1 cellular context compared by ENCODE assay signal in the genomic region with DNA sequence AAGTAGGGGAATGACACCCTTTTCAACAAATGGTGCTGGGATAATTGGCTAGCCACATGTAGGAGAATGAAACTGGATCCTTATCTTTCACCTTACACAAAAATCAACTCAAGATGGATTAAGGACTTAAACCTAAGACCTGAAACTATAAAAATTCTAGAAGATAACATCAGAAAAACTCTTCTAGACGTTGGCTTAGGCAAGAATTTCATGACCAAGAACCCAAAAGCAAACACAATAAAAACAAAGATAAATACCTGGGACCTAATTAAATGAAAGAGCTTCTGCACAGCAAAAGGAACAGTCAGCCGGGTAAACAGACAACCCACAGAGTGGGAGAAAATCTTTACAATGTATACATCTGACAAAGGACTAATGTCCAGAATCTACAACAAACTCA.
TF ChIP-seq lines count a peak whose summit lies in the region.

No MANE protein-coding gene starts in this region.

TF ChIP-seq in HEK293, 187 proteins besides CTCF, POLR2A, EP300 and RAD21 (continued from another document):
- TF ChIP-seq IKZF3 (tag by site-specific recombination; IDR thresholded peaks at IDR 0.05) (0 out of 2 replicates have a peak, but pooled peaks have one; percentile 15), ZSCAN23 (tag by site-specific recombination; IDR thresholded peaks at IDR 0.05) (0 out of 2 replicates have a peak, but pooled peaks have one; percentile 20), OSR2 (tag by site-specific recombination; IDR thresholded peaks at IDR 0.05) (peak; percentile 97), ZXDB (tag by site-specific recombination; IDR thresholded peaks at IDR 0.05) (peak; percentile 96), ZNF610 (tag by site-specific recombination; IDR thresholded peaks at IDR 0.05; ENCODE audit: borderline replicate concordance) (peak; percentile 80), ZNF629 (tag by site-specific recombination; IDR thresholded peaks at IDR 0.05) (peak; percentile 67), ZNF2 (tag by site-specific recombination; IDR thresholded peaks at IDR 0.05) (peak; percentile 57; the same call in 1 of the 2 replicates), EGR2 (tag by site-specific recombination; IDR thresholded peaks at IDR 0.05; ENCODE audit: low read depth) (peak; percentile 33; the same call in 1 of the 2 replicates), ZNF10 (tag by site-specific recombination; IDR thresholded peaks at IDR 0.05) (peak; percentile 43; the same call in 1 of the 2 replicates), KLF16 (tag by site-specific recombination; IDR thresholded peaks at IDR 0.05) (peak; percentile 30; the same call in 1 of the 2 replicates), ZBTB8A (tag by site-specific recombination; IDR thresholded peaks at IDR 0.05) (peak; percentile 20; the same call in 1 of the 2 replicates), GFI1B (tag by site-specific recombination; IDR thresholded peaks at IDR 0.05) (peak; percentile 93), KLF1 (tag by site-specific recombination; IDR thresholded peaks at IDR 0.05) (peak; percentile 72), WT1 (tag by site-specific recombination; IDR thresholded peaks at IDR 0.05) (peak; percentile 95), ZNF423 (tag by site-specific recombination; IDR thresholded peaks at IDR 0.05) (peak; percentile 52; the same call in 1 of the 2 replicates), MZF1 (tag by site-specific recombination; IDR thresholded peaks at IDR 0.05; ENCODE audit: borderline replicate concordance) (peak; percentile 81), ZNF121 (tag by site-specific recombination; IDR thresholded peaks at IDR 0.05) (0 out of 2 replicates have a peak, but pooled peaks have one; percentile 38), TCF7L2 (IDR thresholded peaks at IDR 0.05; ENCODE audit: borderline replicate concordance, low read depth, low read length) (peak; percentile 49; the same call in 1 of the 2 replicates), ZBTB1 (tag by site-specific recombination; IDR thresholded peaks at IDR 0.05) (peak; percentile 55; the same call in 1 of the 2 replicates), ZSCAN30 (tag by site-specific recombination; IDR thresholded peaks at IDR 0.05) (peak; percentile 33; the same call in 1 of the 2 replicates), GLI2 (tag by site-specific recombination; IDR thresholded peaks at IDR 0.05; ENCODE audit: borderline replicate concordance, low read depth) (peak; percentile 94), SCRT1 (tag by site-specific recombination; IDR thresholded peaks at IDR 0.05; ENCODE audit: borderline replicate concordance) (peak; percentile 97), KLF7 (tag by site-specific recombination; IDR thresholded peaks at IDR 0.05; ENCODE audit: borderline replicate concordance) (peak; percentile 64; the same call in 1 of the 2 replicates), KLF8 (tag by site-specific recombination; IDR thresholded peaks at IDR 0.05) (peak; percentile 88), OVOL3 (tag by site-specific recombination; IDR thresholded peaks at IDR 0.05) (peak; percentile 98)
- TF ChIP-seq, protein P1, sequence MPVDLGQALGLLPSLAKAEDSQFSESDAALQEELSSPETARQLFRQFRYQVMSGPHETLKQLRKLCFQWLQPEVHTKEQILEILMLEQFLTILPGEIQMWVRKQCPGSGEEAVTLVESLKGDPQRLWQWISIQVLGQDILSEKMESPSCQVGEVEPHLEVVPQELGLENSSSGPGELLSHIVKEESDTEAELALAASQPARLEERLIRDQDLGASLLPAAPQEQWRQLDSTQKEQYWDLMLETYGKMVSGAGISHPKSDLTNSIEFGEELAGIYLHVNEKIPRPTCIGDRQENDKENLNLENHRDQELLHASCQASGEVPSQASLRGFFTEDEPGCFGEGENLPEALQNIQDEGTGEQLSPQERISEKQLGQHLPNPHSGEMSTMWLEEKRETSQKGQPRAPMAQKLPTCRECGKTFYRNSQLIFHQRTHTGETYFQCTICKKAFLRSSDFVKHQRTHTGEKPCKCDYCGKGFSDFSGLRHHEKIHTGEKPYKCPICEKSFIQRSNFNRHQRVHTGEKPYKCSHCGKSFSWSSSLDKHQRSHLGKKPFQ (tag by site-specific recombination; IDR thresholded peaks at IDR 0.05): peak; percentile 84
- TF ChIP-seq, protein P2, sequence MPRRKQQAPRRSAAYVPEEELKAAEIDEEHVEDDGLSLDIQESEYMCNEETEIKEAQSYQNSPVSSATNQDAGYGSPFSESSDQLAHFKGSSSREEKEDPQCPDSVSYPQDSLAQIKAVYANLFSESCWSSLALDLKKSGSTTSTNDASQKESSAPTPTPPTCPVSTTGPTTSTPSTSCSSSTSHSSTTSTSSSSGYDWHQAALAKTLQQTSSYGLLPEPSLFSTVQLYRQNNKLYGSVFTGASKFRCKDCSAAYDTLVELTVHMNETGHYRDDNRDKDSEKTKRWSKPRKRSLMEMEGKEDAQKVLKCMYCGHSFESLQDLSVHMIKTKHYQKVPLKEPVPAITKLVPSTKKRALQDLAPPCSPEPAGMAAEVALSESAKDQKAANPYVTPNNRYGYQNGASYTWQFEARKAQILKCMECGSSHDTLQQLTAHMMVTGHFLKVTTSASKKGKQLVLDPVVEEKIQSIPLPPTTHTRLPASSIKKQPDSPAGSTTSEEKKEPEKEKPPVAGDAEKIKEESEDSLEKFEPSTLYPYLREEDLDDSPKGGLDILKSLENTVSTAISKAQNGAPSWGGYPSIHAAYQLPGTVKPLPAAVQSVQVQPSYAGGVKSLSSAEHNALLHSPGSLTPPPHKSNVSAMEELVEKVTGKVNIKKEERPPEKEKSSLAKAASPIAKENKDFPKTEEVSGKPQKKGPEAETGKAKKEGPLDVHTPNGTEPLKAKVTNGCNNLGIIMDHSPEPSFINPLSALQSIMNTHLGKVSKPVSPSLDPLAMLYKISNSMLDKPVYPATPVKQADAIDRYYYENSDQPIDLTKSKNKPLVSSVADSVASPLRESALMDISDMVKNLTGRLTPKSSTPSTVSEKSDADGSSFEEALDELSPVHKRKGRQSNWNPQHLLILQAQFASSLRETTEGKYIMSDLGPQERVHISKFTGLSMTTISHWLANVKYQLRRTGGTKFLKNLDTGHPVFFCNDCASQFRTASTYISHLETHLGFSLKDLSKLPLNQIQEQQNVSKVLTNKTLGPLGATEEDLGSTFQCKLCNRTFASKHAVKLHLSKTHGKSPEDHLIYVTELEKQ (tag by site-specific recombination; IDR thresholded peaks at IDR 0.05; ENCODE audit: borderline replicate concordance): peak; percentile 97
- TF ChIP-seq, protein P3, sequence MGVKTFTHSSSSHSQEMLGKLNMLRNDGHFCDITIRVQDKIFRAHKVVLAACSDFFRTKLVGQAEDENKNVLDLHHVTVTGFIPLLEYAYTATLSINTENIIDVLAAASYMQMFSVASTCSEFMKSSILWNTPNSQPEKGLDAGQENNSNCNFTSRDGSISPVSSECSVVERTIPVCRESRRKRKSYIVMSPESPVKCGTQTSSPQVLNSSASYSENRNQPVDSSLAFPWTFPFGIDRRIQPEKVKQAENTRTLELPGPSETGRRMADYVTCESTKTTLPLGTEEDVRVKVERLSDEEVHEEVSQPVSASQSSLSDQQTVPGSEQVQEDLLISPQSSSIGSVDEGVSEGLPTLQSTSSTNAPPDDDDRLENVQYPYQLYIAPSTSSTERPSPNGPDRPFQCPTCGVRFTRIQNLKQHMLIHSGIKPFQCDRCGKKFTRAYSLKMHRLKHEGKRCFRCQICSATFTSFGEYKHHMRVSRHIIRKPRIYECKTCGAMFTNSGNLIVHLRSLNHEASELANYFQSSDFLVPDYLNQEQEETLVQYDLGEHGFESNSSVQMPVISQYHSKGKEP (tag by site-specific recombination; IDR thresholded peaks at IDR 0.05): peak; percentile 14; the same call in 1 of the 2 replicates
- TF ChIP-seq, protein P4, sequence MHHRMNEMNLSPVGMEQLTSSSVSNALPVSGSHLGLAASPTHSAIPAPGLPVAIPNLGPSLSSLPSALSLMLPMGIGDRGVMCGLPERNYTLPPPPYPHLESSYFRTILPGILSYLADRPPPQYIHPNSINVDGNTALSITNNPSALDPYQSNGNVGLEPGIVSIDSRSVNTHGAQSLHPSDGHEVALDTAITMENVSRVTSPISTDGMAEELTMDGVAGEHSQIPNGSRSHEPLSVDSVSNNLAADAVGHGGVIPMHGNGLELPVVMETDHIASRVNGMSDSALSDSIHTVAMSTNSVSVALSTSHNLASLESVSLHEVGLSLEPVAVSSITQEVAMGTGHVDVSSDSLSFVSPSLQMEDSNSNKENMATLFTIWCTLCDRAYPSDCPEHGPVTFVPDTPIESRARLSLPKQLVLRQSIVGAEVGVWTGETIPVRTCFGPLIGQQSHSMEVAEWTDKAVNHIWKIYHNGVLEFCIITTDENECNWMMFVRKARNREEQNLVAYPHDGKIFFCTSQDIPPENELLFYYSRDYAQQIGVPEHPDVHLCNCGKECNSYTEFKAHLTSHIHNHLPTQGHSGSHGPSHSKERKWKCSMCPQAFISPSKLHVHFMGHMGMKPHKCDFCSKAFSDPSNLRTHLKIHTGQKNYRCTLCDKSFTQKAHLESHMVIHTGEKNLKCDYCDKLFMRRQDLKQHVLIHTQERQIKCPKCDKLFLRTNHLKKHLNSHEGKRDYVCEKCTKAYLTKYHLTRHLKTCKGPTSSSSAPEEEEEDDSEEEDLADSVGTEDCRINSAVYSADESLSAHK (tag by site-specific recombination; IDR thresholded peaks at IDR 0.05): peak; percentile 93
- TF ChIP-seq, protein P5, sequence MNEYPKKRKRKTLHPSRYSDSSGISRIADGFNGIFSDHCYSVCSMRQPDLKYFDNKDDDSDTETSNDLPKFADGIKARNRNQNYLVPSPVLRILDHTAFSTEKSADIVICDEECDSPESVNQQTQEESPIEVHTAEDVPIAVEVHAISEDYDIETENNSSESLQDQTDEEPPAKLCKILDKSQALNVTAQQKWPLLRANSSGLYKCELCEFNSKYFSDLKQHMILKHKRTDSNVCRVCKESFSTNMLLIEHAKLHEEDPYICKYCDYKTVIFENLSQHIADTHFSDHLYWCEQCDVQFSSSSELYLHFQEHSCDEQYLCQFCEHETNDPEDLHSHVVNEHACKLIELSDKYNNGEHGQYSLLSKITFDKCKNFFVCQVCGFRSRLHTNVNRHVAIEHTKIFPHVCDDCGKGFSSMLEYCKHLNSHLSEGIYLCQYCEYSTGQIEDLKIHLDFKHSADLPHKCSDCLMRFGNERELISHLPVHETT (tag by site-specific recombination; IDR thresholded peaks at IDR 0.05): peak; percentile 73; the same call in 1 of the 2 replicates
- TF ChIP-seq, protein P6, sequence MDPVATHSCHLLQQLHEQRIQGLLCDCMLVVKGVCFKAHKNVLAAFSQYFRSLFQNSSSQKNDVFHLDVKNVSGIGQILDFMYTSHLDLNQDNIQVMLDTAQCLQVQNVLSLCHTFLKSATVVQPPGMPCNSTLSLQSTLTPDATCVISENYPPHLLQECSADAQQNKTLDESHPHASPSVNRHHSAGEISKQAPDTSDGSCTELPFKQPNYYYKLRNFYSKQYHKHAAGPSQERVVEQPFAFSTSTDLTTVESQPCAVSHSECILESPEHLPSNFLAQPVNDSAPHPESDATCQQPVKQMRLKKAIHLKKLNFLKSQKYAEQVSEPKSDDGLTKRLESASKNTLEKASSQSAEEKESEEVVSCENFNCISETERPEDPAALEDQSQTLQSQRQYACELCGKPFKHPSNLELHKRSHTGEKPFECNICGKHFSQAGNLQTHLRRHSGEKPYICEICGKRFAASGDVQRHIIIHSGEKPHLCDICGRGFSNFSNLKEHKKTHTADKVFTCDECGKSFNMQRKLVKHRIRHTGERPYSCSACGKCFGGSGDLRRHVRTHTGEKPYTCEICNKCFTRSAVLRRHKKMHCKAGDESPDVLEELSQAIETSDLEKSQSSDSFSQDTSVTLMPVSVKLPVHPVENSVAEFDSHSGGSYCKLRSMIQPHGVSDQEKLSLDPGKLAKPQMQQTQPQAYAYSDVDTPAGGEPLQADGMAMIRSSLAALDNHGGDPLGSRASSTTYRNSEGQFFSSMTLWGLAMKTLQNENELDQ (tag by site-specific recombination; IDR thresholded peaks at IDR 0.05; ENCODE audit: low read depth): peak; percentile 72; the same call in 1 of the 2 replicates
